ENCODE assay signal across 20 cellular contexts in genomic region chr10:103590744-103591291, GRCh38.
DNase-seq lines count a peak whose midpoint lies in the region; ATAC-seq and TF ChIP-seq lines count a peak whose summit lies in the region.
"Had no signal": no experiment of that assay in that cellular context is flagged by ENCODE, and none has a peak within 500 bp of the region (broad histone marks: within the 10 kb centered on the region; RNA-seq: fewer than 3 reads in every experiment).

No MANE protein-coding gene starts in this region.

- no peaks in the 10 kb centered on the region for H3K27me3 Mint-ChIP-seq in T-helper 17 cell
- peaks cover 6% of the 10 kb centered on the region for H3K27me3 Mint-ChIP-seq in osteocyte (ENCODE audit: unreplicated experiment)
- H3K27me3 Mint-ChIP-seq: CD4-positive, alpha-beta memory T cell had no signal

- no peak overlapping the region for H3K4me3 ChIP-seq in AG04450 (ENCODE audit: low read depth, low read length)
- H3K4me3 ChIP-seq: GM23338, Peyer's patch had no signal

- TF ChIP-seq CTCF in AG04450 (IDR thresholded peaks at IDR 0.05; ENCODE audit: low read depth, low read length), result no peak
- no peak for TF ChIP-seq CTCF in foreskin keratinocyte (conservative IDR thresholded peaks at IDR 0.05)
- no peak for TF ChIP-seq CTCF in osteocyte (IDR thresholded peaks at IDR 0.05)

- H3K9me3 Mint-ChIP-seq in osteocyte (ENCODE audit: unreplicated experiment), result no peaks in the 10 kb centered on the region

- ATAC-seq in T-helper 17 cell (no peak), foreskin keratinocyte (peak; percentile 2)
- ATAC-seq: GM23338 had no signal

- H3K4me3 Mint-ChIP-seq in T-helper 17 cell (no peak overlapping the region), osteocyte (ENCODE audit: unreplicated experiment) (no peak overlapping the region)
- H3K4me3 Mint-ChIP-seq: CD4-positive, alpha-beta memory T cell; GM23338 had no signal

- intact Hi-C loops in posterior vena cava (cut with DNase I), result loop anchor here in 1 of 2 donors (10.0 kb wide), 1 partner anchor 264 kb away; the partner anchor contains the start of gene SH3PXD2A

- H3K27ac ChIP-seq in AG04450 (ENCODE audit: low read depth, low read length) (peak overlapping the region; percentile 11), foreskin keratinocyte (no peak overlapping the region)
- H3K27ac ChIP-seq: Peyer's patch had no signal

- POLR2A ChIA-PET in AG04450 (lab: Yijun Ruan, JAX), result interaction anchor here (1.1 kb wide), 1 partner anchor 88 kb away, joined by 4 read pairs; no protein-coding TSS in a partner anchor

- H3K4me1 Mint-ChIP-seq in T-helper 17 cell (peaks cover 15% of the 10 kb centered on the region), osteocyte (ENCODE audit: unreplicated experiment) (peaks cover 1% of the 10 kb centered on the region)

- H3K27ac Mint-ChIP-seq in T-helper 17 cell, result peak overlapping the region; percentile 84
- H3K27ac Mint-ChIP-seq in osteocyte (ENCODE audit: unreplicated experiment), result no peak overlapping the region
- H3K27ac Mint-ChIP-seq: GM23338 had no signal

- H3K9me3 ChIP-seq in AG04450 (ENCODE audit: control insufficient read depth, insufficient read depth, low read length) (no peaks in the 10 kb centered on the region), T-helper 17 cell (ENCODE audit: control insufficient read depth, low read length, poor library complexity, severe bottlenecking) (no peaks in the 10 kb centered on the region)
- H3K9me3 ChIP-seq: Peyer's patch had no signal

- peaks cover 3% of the 10 kb centered on the region for H3K36me3 Mint-ChIP-seq in T-helper 17 cell (ENCODE audit: low read depth)
- H3K36me3 Mint-ChIP-seq in osteocyte (ENCODE audit: unreplicated experiment), result peaks cover 4% of the 10 kb centered on the region
- H3K36me3 Mint-ChIP-seq: CD4-positive, alpha-beta memory T cell had no signal

- H3K4me1 ChIP-seq in foreskin keratinocyte, result no peaks in the 10 kb centered on the region
- H3K4me1 ChIP-seq: Peyer's patch had no signal

- H3K27me3 ChIP-seq in AG04450 (ENCODE audit: control insufficient read depth, insufficient read depth, low read length) (peaks cover 7% of the 10 kb centered on the region), foreskin keratinocyte (no peaks in the 10 kb centered on the region)
- H3K27me3 ChIP-seq: Peyer's patch had no signal

- CTCF ChIA-PET in AG04450 (lab: Charles Lee), result interaction anchor here (1.3 kb wide), 1 partner anchor 175 kb away, joined by 3 read pairs; no protein-coding TSS in a partner anchor

- no peak for DNase-seq in AG04450 (ENCODE audit: low read depth, low spot score)
- DNase-seq in T-helper 17 cell, result no peak
- no peak for DNase-seq in foreskin keratinocyte
- DNase-seq in posterior vena cava (ENCODE audit: low spot score), result peak; percentile 71
- DNase-seq in osteocyte (ENCODE audit: extremely low spot score, unreplicated experiment), result no peak
- DNase-seq in AG08395 (ENCODE audit: low spot score), result no peak
- no peak for DNase-seq in germinal center (ENCODE audit: low spot score)
- no peak for DNase-seq in activated CD4-positive, CD25-positive, alpha-beta regulatory T cell treated with anti-CD3 and anti-CD28 coated beads, Interleukin-2, amount 50 U/mL, for 72 hours
- DNase-seq: C1 segment of cervical spinal cord; CD4-positive, alpha-beta memory T cell; COR-L47; DMS53; HCEC 1CT; KBM-7; NCI-H1105 treated with DMSO at 0.1 percent for 48 hours; NCI-H146; NCI-H2029; NCI-H69; Peyer's patch had no signal
